ENCODE assay signal across 8 cellular contexts in genomic region chr1:145156891-145157610, GRCh38.
DNase-seq lines count a peak whose midpoint lies in the region; ATAC-seq and TF ChIP-seq lines count a peak whose summit lies in the region.
"Not testable (repeated sequence)": the region's sequence is repeated elsewhere in the genome, so short reads cannot be mapped to it uniquely, and the experiment has no call there.

No MANE protein-coding gene starts in this region.

- H3K4me1 Mint-ChIP-seq in CD4-positive, alpha-beta T cell (ENCODE audit: low read depth) = not testable (repeated sequence)

- not testable (repeated sequence) for H3K27me3 ChIP-seq in CD4-positive, alpha-beta T cell (ENCODE audit: control insufficient read depth, insufficient read depth, low read length)

- H3K36me3 Mint-ChIP-seq in CD4-positive, alpha-beta T cell (ENCODE audit: low read depth) = not testable (repeated sequence)

- intact Hi-C loops in CD4-positive, alpha-beta T cell (cut with DNase I, micrococcal nuclease); mucosa of descending colon (cut with DNase I, micrococcal nuclease): not testable (repeated sequence)

- H3K27ac ChIP-seq in CD4-positive, alpha-beta T cell (ENCODE audit: low read depth, low read length) = not testable (repeated sequence)

- not testable (repeated sequence) for H3K9me3 ChIP-seq in CD4-positive, alpha-beta T cell (ENCODE audit: control insufficient read depth, low read length); mucosa of descending colon

- CTCF ChIA-PET in CD4-positive, alpha-beta T cell (lab: Charles Lee) = not testable (repeated sequence)

- not testable (repeated sequence) for H3K4me1 ChIP-seq in mucosa of descending colon (ENCODE audit: low read depth)

- DNase-seq in CD4-positive, alpha-beta T cell = peak in 8 of 10 experiments; percentile 18 to 54 (median 28)
- DNase-seq in NCI-H2227 (lab: John Stamatoyannopoulos, UW; ENCODE audit: unreplicated experiment) (peak; percentile 66), astrocyte of the hippocampus (ENCODE audit: low read depth, low spot score) (peak; percentile 75), glomerular endothelial cell (ENCODE audit: extremely low read depth, low read depth, low spot score) (peak; percentile 36), mucosa of descending colon (peak; percentile 27 to 46 (median 28))
- DNase-seq in activated CD4-positive, CD25-positive, alpha-beta regulatory T cell treated with anti-CD3 and anti-CD28 coated beads, Interleukin-2, amount 50 U/mL, for 72 hours = peak; percentile 33
- DNase-seq in stimulated activated CD4-positive, alpha-beta T cell treated with anti-CD3 and anti-CD28 coated beads, Interleukin-4, amount 100 ng/mL, for 24 hours = peak; percentile 44

- peak overlapping the region; percentile 87 for H3K4me3 Mint-ChIP-seq in CD4-positive, alpha-beta T cell

- not testable (repeated sequence) for H3K4me3 ChIP-seq in mucosa of descending colon

- not testable (repeated sequence) for H3K27me3 Mint-ChIP-seq in CD4-positive, alpha-beta T cell

- peak; percentile 54 for ATAC-seq in CD4-positive, alpha-beta T cell (ENCODE audit: poor library complexity)
- ATAC-seq in HG02571 (IDR thresholded peaks at IDR 0.05; ENCODE audit: unreplicated experiment) (peak; percentile 42), mucosa of descending colon (peak; percentile 50)

- peak overlapping the region; percentile 91 for H3K27ac Mint-ChIP-seq in CD4-positive, alpha-beta T cell

- not testable (repeated sequence) for TF ChIP-seq CTCF in CD4-positive, alpha-beta T cell (IDR thresholded peaks at IDR 0.05); mucosa of descending colon (IDR thresholded peaks at IDR 0.05)

- not testable (repeated sequence) for H3K9me3 Mint-ChIP-seq in CD4-positive, alpha-beta T cell

- H3K36me3 ChIP-seq in mucosa of descending colon (ENCODE audit: low read depth) = not testable (repeated sequence)

- POLR2A ChIA-PET in CD4-positive, alpha-beta T cell (lab: Charles Lee) = not testable (repeated sequence)
